ENCODE assay signal across 11 cellular contexts in genomic region chr6:145904391-145904790, GRCh38.
DNase-seq lines count a peak whose midpoint lies in the region; ATAC-seq and FAIRE-seq lines count a peak whose summit lies in the region.
"Had no signal": no experiment of that assay in that cellular context is flagged by ENCODE, and none has a peak within 500 bp of the region (broad histone marks: within the 10 kb centered on the region; RNA-seq: fewer than 3 reads in every experiment).

No MANE protein-coding gene starts in this region.

- FAIRE-seq in RCC 7860 (lab: Jason Lieb, UNC), result no peak

- DNase-seq in globus pallidus (ENCODE audit: low spot score) (peak; percentile 17), RCC 7860 (ENCODE audit: low spot score) (no peak), amniotic stem cell (lab: John Stamatoyannopoulos, UW) (no peak), SW 1271 (lab: John Stamatoyannopoulos, UW) (no peak)
- DNase-seq: activated CD4-positive, CD25-positive, alpha-beta regulatory T cell; aorta; midbrain; NCI-H510A treated with DMSO at 0.1 percent for 48 hours had no signal

- ATAC-seq in GM18519 (IDR thresholded peaks at IDR 0.05; ENCODE audit: low FRiP score, unreplicated experiment) (peak; percentile 84), GM21447 (IDR thresholded peaks at IDR 0.05; ENCODE audit: unreplicated experiment) (peak; percentile 76), HG03432 (IDR thresholded peaks at IDR 0.05; ENCODE audit: unreplicated experiment) (peak; percentile 89)
